In genomic region chr14:74610866-74611671, GRCh38 we compare ENCODE assay signal across 9 cellular contexts. TPM values are rescaled to one million over a fixed set of nuclear protein-coding genes. Genes with fewer than 3 reads are reported as not detected.
DNase-seq lines count a peak whose midpoint lies in the region; ATAC-seq and TF ChIP-seq lines count a peak whose summit lies in the region.
"Had no signal": no experiment of that assay in that cellular context is flagged by ENCODE, and none has a peak within 500 bp of the region (broad histone marks: within the 10 kb centered on the region; RNA-seq: fewer than 3 reads in every experiment).

No MANE protein-coding gene starts in this region.

- peak overlapping the region; percentile 5 to 23 for H2BK12ac ChIP-seq in mesenchymal stem cell (ENCODE audit: low read length in 2 of 2)

- in situ Hi-C loops in transverse colon (cut with MboI; ENCODE audit: low pct_ligation_motif_present in 1 of 4, low pct_unique_long_range_greater_than_20kb in 1 of 4, low sequenced_read_pairs in 3 of 4), result no loop called here

- peak overlapping the region in 1 of 2 experiments; percentile 4 for H3K4ac ChIP-seq in mesenchymal stem cell (ENCODE audit: low read depth in 1 of 2, low read length in 2 of 2)

- WGBS in mesenchymal stem cell, result 16% methylated on average over 60 of the region's 65 CpGs
- WGBS in transverse colon (ENCODE audit: low coverage in 1 of 2), 2 donors, result 37 to 53% methylated on average over 9 to 65 of the region's 65 CpGs

- H4K8ac ChIP-seq in mesenchymal stem cell (ENCODE audit: low read length), result peak overlapping the region; percentile 69

- H3K9me3 Mint-ChIP-seq in activated T-cell treated with anti-CD3 and anti-CD28 coated beads, Interleukin-2, amount 50 U/mL, for 4 hours, result no peaks in the 10 kb centered on the region
- no peaks in the 10 kb centered on the region for H3K9me3 Mint-ChIP-seq in dendritic cell treated with granulocyte-macrophage colony-stimulating factor and Interleukin-4, amounts not matched to agents 40 ng/mL and 50 ng/mL, for 4 days

- H4K91ac ChIP-seq in mesenchymal stem cell (ENCODE audit: low read length), result peak overlapping the region; percentile 20

- no peak for TF ChIP-seq POLR2A in transverse colon (IDR thresholded peaks at IDR 0.05)

- DNase-seq in activated T-cell treated with anti-CD3 and anti-CD28 coated beads, Interleukin-2, amount 50 U/mL, for 4 hours, result no peak
- no peak for DNase-seq in activated T-cell treated with anti-CD3 and anti-CD28 coated beads for 4 hours
- no peak for DNase-seq in mesenchymal stem cell
- DNase-seq in transverse colon, result no peak
- DNase-seq in occipital lobe (lab: John Stamatoyannopoulos, UW), result no peak
- no peak for DNase-seq in NCI-H128 (lab: John Stamatoyannopoulos, UW; ENCODE audit: unreplicated experiment)
- DNase-seq: DMS153 had no signal

- peaks cover 25% of the 10 kb centered on the region for H3K4me1 Mint-ChIP-seq in activated T-cell treated with anti-CD3 and anti-CD28 coated beads, Interleukin-2, amount 50 U/mL, for 4 hours (ENCODE audit: low read depth)
- peaks cover 51% of the 10 kb centered on the region for H3K4me1 Mint-ChIP-seq in dendritic cell treated with granulocyte-macrophage colony-stimulating factor and Interleukin-4, amounts not matched to agents 40 ng/mL and 50 ng/mL, for 4 days (ENCODE audit: low read depth)

- peak overlapping the region; percentile 16 for H2AK5ac ChIP-seq in mesenchymal stem cell (ENCODE audit: low read length, severe bottlenecking)

- no peak overlapping the region for H3K27ac Mint-ChIP-seq in dendritic cell treated with granulocyte-macrophage colony-stimulating factor and Interleukin-4, amounts not matched to agents 40 ng/mL and 50 ng/mL, for 4 days

- H3K23ac ChIP-seq in mesenchymal stem cell (ENCODE audit: low read length in 2 of 2), result no peak overlapping the region

- H2BK15ac ChIP-seq in mesenchymal stem cell (ENCODE audit: low read depth, poor library complexity, severe bottlenecking), result peak overlapping the region; percentile 92

- intact Hi-C loops in dendritic cell treated with granulocyte-macrophage colony-stimulating factor and Interleukin-4, amounts not matched to agents 40 ng/mL and 50 ng/mL, for 4 days (cut with micrococcal nuclease), result loop anchor here (5.0 kb wide), 1 partner anchor 119 kb away; the partner anchor contains the start of genes ISCA2 and NPC2
- intact Hi-C loops in transverse colon (cut with DNase I; ENCODE audit: low total_unique reads), result no loop called here

- H3K4me2 ChIP-seq in mesenchymal stem cell (ENCODE audit: low read length, poor library complexity, severe bottlenecking), result peak overlapping the region; percentile 90

- H3K36me3 ChIP-seq in mesenchymal stem cell (ENCODE audit: control insufficient read depth in 1 of 2, insufficient read depth in 2 of 2, low read depth in 1 of 2, low read length in 2 of 2) (peaks cover 0 to 11% of the 10 kb centered on the region in 2 experiments), transverse colon (no peaks in the 10 kb centered on the region)

- H2AFZ ChIP-seq in mesenchymal stem cell (ENCODE audit: low read depth, low read length), result no peak overlapping the region

- H3K18ac ChIP-seq in mesenchymal stem cell (ENCODE audit: low read depth in 1 of 2, low read length in 2 of 2), result peak overlapping the region; percentile 60 to 75

- H3K4me3 ChIP-seq in mesenchymal stem cell (ENCODE audit: insufficient read depth in 1 of 2, low read depth in 1 of 2, low read length in 2 of 2) (peak overlapping the region; percentile 76 to 85), transverse colon (peak overlapping the region; percentile 49 to 69 (median 58))

- H3K14ac ChIP-seq in mesenchymal stem cell (ENCODE audit: low read length in 2 of 2), result no peak overlapping the region

- no peak for TF ChIP-seq CTCF in transverse colon (IDR thresholded peaks at IDR 0.05)

- peak overlapping the region; percentile 89 for H2BK5ac ChIP-seq in mesenchymal stem cell (ENCODE audit: low read depth, low read length, poor library complexity, severe bottlenecking)

- TF ChIP-seq EP300 in transverse colon (IDR thresholded peaks at IDR 0.05; ENCODE audit: low read depth), result no peak

- no peaks in the 10 kb centered on the region for H3K9me3 ChIP-seq in mesenchymal stem cell (ENCODE audit: control insufficient read depth, low read length)
- no peaks in the 10 kb centered on the region for H3K9me3 ChIP-seq in transverse colon

- no peaks in the 10 kb centered on the region for H3K36me3 Mint-ChIP-seq in activated T-cell treated with anti-CD3 and anti-CD28 coated beads, Interleukin-2, amount 50 U/mL, for 4 hours (ENCODE audit: insufficient read depth)
- H3K36me3 Mint-ChIP-seq in dendritic cell treated with granulocyte-macrophage colony-stimulating factor and Interleukin-4, amounts not matched to agents 40 ng/mL and 50 ng/mL, for 4 days (ENCODE audit: low read depth), result no peaks in the 10 kb centered on the region

- peaks cover 3% of the 10 kb centered on the region for H3K79me1 ChIP-seq in mesenchymal stem cell (replicated peaks; ENCODE audit: low read length, poor library complexity, severe bottlenecking)

- H3K27me3 ChIP-seq in mesenchymal stem cell (ENCODE audit: control insufficient read depth in 1 of 2, insufficient read depth in 1 of 2, low read length in 2 of 2) (no peaks in the 10 kb centered on the region), transverse colon (peaks cover 18% of the 10 kb centered on the region)

- H3K4me3 Mint-ChIP-seq in activated T-cell treated with anti-CD3 and anti-CD28 coated beads, Interleukin-2, amount 50 U/mL, for 4 hours, result peak overlapping the region; percentile 63
- H3K4me3 Mint-ChIP-seq in dendritic cell treated with granulocyte-macrophage colony-stimulating factor and Interleukin-4, amounts not matched to agents 40 ng/mL and 50 ng/mL, for 4 days, result peak overlapping the region; percentile 78

- peak overlapping the region; percentile 38 for H3K27ac ChIP-seq in mesenchymal stem cell (ENCODE audit: low read length, poor library complexity, severe bottlenecking)
- peak overlapping the region in 2 of 4 donors; percentile 45 to 46 for H3K27ac ChIP-seq in transverse colon

- peaks cover 9% of the 10 kb centered on the region for H3K27me3 Mint-ChIP-seq in activated T-cell treated with anti-CD3 and anti-CD28 coated beads, Interleukin-2, amount 50 U/mL, for 4 hours (ENCODE audit: low read depth)
- H3K27me3 Mint-ChIP-seq in dendritic cell treated with granulocyte-macrophage colony-stimulating factor and Interleukin-4, amounts not matched to agents 40 ng/mL and 50 ng/mL, for 4 days, result peaks cover 49% of the 10 kb centered on the region

- no peak for ATAC-seq in activated T-cell treated with anti-CD3 and anti-CD28 coated beads, Interleukin-2, amount 50 U/mL, for 4 hours
- ATAC-seq in HG02678 (IDR thresholded peaks at IDR 0.05; ENCODE audit: unreplicated experiment), result no peak

- H3K4me1 ChIP-seq in mesenchymal stem cell (ENCODE audit: control insufficient read depth, insufficient read depth, low read depth, low read length) (peaks cover 45% of the 10 kb centered on the region), transverse colon (peaks cover 0 to 22% (median 17%) of the 10 kb centered on the region in 4 donors)

- H3K9ac ChIP-seq in mesenchymal stem cell (ENCODE audit: low read length), result peak overlapping the region; percentile 83

- no peak overlapping the region for H2BK120ac ChIP-seq in mesenchymal stem cell (ENCODE audit: low read depth, low read length)

RNA-seq across cellular contexts. Expression of gene LTBP2, which starts 1.0 kb away (rescaled TPM):
- total RNA-seq in activated T-cell treated with anti-CD3 and anti-CD28 coated beads, Interleukin-2, amount 50 U/mL, for 4 hours, result under 1 TPM; 0.21 to 0.35 (median 0.30) TPM
- 16.6 TPM for polyA plus RNA-seq in mesenchymal stem cell (2013, experiment 1 of 2)
- polyA plus RNA-seq in mesenchymal stem cell (2013, experiment 2 of 2), result 16.0 TPM
- total RNA-seq in transverse colon (10 to 100 TPM in 3 of 4 donors, 1 to 10 TPM in 1; 9.7 to 15.3 (median 11.9) TPM), occipital lobe (0.94 TPM)
